ENCODE assay signal across 16 cellular contexts in the genomic region with DNA sequence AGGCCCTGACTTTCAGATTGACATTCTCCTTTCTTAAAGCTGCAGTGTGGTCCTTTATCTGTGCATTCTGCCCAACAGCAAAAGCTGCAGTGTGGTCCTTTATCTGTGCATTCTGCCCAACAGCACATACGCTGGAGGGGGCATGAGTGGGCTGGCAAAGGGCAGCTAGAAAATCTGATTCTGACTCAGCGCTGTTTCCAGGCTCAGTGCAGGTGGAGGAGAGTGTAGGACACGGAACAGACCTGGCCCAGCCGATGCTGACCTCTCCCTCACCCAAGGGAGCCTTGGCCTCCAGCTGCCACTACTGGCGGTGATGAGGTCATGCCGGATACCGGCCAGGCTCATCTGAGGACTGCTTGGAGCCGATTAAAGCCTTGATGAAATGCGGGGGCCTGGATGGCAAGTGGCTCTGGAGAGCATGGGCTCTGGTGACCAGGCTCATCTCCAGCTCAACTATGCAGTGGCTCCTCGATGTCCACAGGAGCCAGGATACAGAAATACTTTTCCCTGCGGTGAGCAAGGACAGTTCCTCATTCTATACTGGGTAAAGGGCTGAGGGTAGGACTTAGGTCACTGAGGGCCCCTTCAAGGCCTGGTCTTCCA.
DNase-seq lines count a peak whose midpoint lies in the region; ATAC-seq and TF ChIP-seq lines count a peak whose summit lies in the region.
"Had no signal": no experiment of that assay in that cellular context is flagged by ENCODE, and none has a peak within 500 bp of the region (broad histone marks: within the 10 kb centered on the region; RNA-seq: fewer than 3 reads in every experiment).

No MANE protein-coding gene starts in this region.

- no peaks in the 10 kb centered on the region for H4K20me1 ChIP-seq in Karpas-422 (ENCODE audit: insufficient read depth, low read depth, low read length)

- no peak overlapping the region for H2AFZ ChIP-seq in Karpas-422 (ENCODE audit: low read length)

- no peak for TF ChIP-seq POLR2A in upper lobe of left lung (IDR thresholded peaks at IDR 0.05)

- peak overlapping the region; percentile 50 for H3K27ac ChIP-seq in VCaP
- no peak overlapping the region for H3K27ac ChIP-seq in right atrium auricular region
- no peak overlapping the region for H3K27ac ChIP-seq in upper lobe of left lung
- H3K27ac ChIP-seq in Karpas-422 (ENCODE audit: low read length), result no peak overlapping the region
- H3K27ac ChIP-seq: tibial artery had no signal

- H3K4me3 ChIP-seq in right atrium auricular region (no peak overlapping the region), upper lobe of left lung (no peak overlapping the region), Karpas-422 (ENCODE audit: low read length) (no peak overlapping the region)
- H3K4me3 ChIP-seq: tibial artery had no signal

- H3K27me3 ChIP-seq in right atrium auricular region (no peaks in the 10 kb centered on the region), upper lobe of left lung (no peaks in the 10 kb centered on the region), Karpas-422 (ENCODE audit: low read length) (no peaks in the 10 kb centered on the region)
- H3K27me3 ChIP-seq: tibial artery had no signal

- no peaks in the 10 kb centered on the region for H3K79me2 ChIP-seq in Karpas-422 (ENCODE audit: low read length)

- TF ChIP-seq CTCF in VCaP (conservative IDR thresholded peaks at IDR 0.05) (no peak), right atrium auricular region (IDR thresholded peaks at IDR 0.05) (no peak), upper lobe of left lung (IDR thresholded peaks at IDR 0.05) (no peak)

- WGBS in upper lobe of left lung, 2 donors, result 81 to 88% methylated on average over 9 to 11 of the region's 11 CpGs

- TF ChIP-seq EP300 in upper lobe of left lung (IDR thresholded peaks at IDR 0.05), result no peak

- no peak overlapping the region for H3K4me2 ChIP-seq in Karpas-422 (ENCODE audit: low read depth, low read length, poor library complexity, severe bottlenecking)

- H3K36me3 ChIP-seq in right atrium auricular region (no peaks in the 10 kb centered on the region), upper lobe of left lung (peaks cover 0 to 3% (median 0%) of the 10 kb centered on the region in 4 donors), Karpas-422 (ENCODE audit: insufficient read depth, low read length) (no peaks in the 10 kb centered on the region)

- peak; percentile 23 to 72 for ATAC-seq in upper lobe of left lung (ENCODE audit: low FRiP score in 2 of 2)

- no peaks in the 10 kb centered on the region for H3K9me3 ChIP-seq in right atrium auricular region
- no peaks in the 10 kb centered on the region for H3K9me3 ChIP-seq in upper lobe of left lung
- no peaks in the 10 kb centered on the region for H3K9me3 ChIP-seq in Karpas-422 (ENCODE audit: low read length)
- H3K9me3 ChIP-seq: tibial artery had no signal

- DNase-seq in DMS53 (lab: John Stamatoyannopoulos, UW) (peak; percentile 23), DMS53 treated with DMSO at 0.1 percent for 48 hours (lab: John Stamatoyannopoulos, UW; ENCODE audit: unreplicated experiment) (no peak), right atrium auricular region (ENCODE audit: low spot score) (peak; percentile 68), upper lobe of left lung (peak in 1 of 2 donors; percentile 17), NCI-H128 (lab: John Stamatoyannopoulos, UW; ENCODE audit: unreplicated experiment) (no peak), Karpas-422 (no peak)
- DNase-seq in activated CD4-positive, alpha-beta T cell treated with anti-CD3 and anti-CD28 coated beads for 1 hour, result no peak
- DNase-seq: 8988T; activated B cell treated with CpG ODN at 0.5 μM for 24 hours; CD4-positive, CD25-positive, alpha-beta regulatory T cell; kidney; NCI-H2081 treated with DMSO at 0.1 percent for 48 hours; NK-92 treated with Interleukin-12 subunit alpha and Interleukin-12 subunit beta, amount 100 ng/mL, for 24 hours; stimulated activated CD4-positive, alpha-beta T cell treated with anti-CD3 and anti-CD28 coated beads, Interleukin-2, amount 100 ng/mL, for 48 hours; tibial artery had no signal

- H3K9me2 ChIP-seq in Karpas-422 (replicated peaks; ENCODE audit: insufficient read depth, low read length), result no peaks in the 10 kb centered on the region

- no peak overlapping the region for H3K9ac ChIP-seq in Karpas-422 (ENCODE audit: low read length)

- peaks cover 0 to 16% of the 10 kb centered on the region in 2 donors for H3K4me1 ChIP-seq in right atrium auricular region
- H3K4me1 ChIP-seq in upper lobe of left lung, result peaks cover 0 to 7% (median 5%) of the 10 kb centered on the region in 4 donors
- peaks cover 6% of the 10 kb centered on the region; the same call in 1 of the 2 replicates for H3K4me1 ChIP-seq in Karpas-422 (ENCODE audit: low read length)

Comparison
In these comparisons a context has a peak if more than half of its experiments do, and no peak if none do; other contexts are left out.
1. DNase-seq: peak in DMS53 (single experiment) and right atrium auricular region (single experiment); none in DMS53 treated with DMSO at 0.1 percent for 48 hours (single experiment), NCI-H128 (single experiment), Karpas-422 (single experiment) and activated CD4-positive, alpha-beta T cell treated with anti-CD3 and anti-CD28 coated beads for 1 hour (single experiment).